Comparison of ENCODE assay signal across 1 cellular context in the genomic region with DNA sequence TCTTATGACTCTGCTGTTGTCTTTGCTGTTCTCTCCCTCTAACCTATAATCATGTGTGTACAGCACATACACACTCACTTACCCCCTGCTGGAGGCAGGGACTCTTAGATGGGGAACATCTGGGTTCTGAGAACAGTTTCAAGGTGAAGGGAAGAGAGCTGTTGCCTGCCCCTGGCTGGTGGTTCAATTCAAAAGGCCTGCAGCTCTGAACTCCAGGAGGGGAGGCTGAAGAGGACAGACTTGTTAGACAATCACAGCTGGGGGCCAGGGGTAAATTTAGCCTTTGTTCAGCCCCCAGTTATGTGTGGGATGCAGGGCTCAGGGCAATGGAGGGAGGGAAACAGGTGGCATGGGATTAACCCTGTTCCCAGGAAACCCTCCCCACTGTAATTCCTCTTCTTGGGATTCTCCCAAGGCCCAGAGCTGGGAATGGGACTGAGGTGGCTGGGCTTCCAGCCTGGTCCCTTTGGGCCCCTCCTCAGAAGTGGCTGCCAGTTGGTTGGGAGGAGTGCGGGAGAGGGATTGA.
TF ChIP-seq lines count a peak whose summit lies in the region.

No MANE protein-coding gene starts in this region.

TF ChIP-seq in K562, 482 proteins besides CTCF, POLR2A, EP300 and RAD21:
- no peak for TF ChIP-seq RCOR1 (IDR thresholded peaks at IDR 0.05; ENCODE audit: borderline replicate concordance in 1 of 2, low read depth in 2 of 2, low read length in 2 of 2)
- no peak for TF ChIP-seq BCOR (IDR thresholded peaks at IDR 0.05)
- TF ChIP-seq RBM25 (IDR thresholded peaks at IDR 0.05; ENCODE audit: low read depth, low read length, severe bottlenecking): no peak
- TF ChIP-seq KDM5B (IDR thresholded peaks at IDR 0.05; ENCODE audit: insufficient replicate concordance, low read depth, low read length): peak; percentile 25
- TF ChIP-seq SMAD3 (CRISPR knock-in tag; conservative IDR thresholded peaks at IDR 0.05): no peak
